In the genomic region with DNA sequence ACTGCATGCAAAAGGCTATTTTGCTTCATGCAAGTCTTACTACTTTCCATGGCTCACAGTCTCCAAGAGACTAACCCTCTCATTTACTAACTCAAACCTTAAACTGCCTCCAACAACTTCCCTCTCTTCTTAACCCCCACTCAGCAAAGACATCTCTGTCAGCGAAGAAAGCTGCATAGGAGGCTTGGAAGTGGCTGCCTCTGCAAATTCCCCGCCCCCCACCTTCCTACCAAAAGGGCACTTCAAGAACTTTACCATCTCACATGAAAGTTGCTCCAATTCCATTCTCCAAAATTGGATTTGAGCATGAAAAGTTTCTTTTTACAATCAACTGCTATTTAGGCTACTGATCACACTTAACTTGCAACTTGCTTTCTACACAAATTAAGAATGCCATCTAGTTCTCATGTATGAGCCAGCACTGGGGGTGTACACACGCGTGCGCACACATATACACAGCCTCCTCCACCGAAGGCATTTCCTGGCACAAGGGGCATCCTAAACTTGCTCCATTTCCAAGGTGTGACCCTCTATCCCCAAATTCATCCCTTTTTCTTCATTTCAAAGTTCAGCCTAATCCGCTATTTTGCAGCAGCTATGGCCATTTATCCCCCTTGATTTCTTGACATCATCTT, we compare ENCODE assay signal across 2 cellular contexts.
TF ChIP-seq lines count a peak whose summit lies in the region.

No MANE protein-coding gene starts in this region.

TF ChIP-seq in SK-N-SH, 30 proteins besides CTCF, POLR2A, EP300 and RAD21 (continued from another document):
- TF ChIP-seq MAX (IDR thresholded peaks at IDR 0.05; ENCODE audit: low read depth) (no peak), POLR2AphosphoS5 (IDR thresholded peaks at IDR 0.05; ENCODE audit: low read depth, low read length) (no peak), FOXJ3 (CRISPR knock-in tag; IDR thresholded peaks at IDR 0.05) (no peak)

TF ChIP-seq in SK-N-SH treated with all-trans-retinoic acid at 6 μM for 48 hours, 23 proteins besides CTCF, POLR2A, EP300 and RAD21 (continued from another document):
- TF ChIP-seq, protein P1, sequence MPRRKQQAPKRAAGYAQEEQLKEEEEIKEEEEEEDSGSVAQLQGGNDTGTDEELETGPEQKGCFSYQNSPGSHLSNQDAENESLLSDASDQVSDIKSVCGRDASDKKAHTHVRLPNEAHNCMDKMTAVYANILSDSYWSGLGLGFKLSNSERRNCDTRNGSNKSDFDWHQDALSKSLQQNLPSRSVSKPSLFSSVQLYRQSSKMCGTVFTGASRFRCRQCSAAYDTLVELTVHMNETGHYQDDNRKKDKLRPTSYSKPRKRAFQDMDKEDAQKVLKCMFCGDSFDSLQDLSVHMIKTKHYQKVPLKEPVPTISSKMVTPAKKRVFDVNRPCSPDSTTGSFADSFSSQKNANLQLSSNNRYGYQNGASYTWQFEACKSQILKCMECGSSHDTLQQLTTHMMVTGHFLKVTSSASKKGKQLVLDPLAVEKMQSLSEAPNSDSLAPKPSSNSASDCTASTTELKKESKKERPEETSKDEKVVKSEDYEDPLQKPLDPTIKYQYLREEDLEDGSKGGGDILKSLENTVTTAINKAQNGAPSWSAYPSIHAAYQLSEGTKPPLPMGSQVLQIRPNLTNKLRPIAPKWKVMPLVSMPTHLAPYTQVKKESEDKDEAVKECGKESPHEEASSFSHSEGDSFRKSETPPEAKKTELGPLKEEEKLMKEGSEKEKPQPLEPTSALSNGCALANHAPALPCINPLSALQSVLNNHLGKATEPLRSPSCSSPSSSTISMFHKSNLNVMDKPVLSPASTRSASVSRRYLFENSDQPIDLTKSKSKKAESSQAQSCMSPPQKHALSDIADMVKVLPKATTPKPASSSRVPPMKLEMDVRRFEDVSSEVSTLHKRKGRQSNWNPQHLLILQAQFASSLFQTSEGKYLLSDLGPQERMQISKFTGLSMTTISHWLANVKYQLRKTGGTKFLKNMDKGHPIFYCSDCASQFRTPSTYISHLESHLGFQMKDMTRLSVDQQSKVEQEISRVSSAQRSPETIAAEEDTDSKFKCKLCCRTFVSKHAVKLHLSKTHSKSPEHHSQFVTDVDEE (CRISPR knock-in tag; IDR thresholded peaks at IDR 0.05), result no peak
- no peak for TF ChIP-seq ISL1 (CRISPR knock-in tag; IDR thresholded peaks at IDR 0.05)
- TF ChIP-seq SNAI2 (CRISPR knock-in tag; IDR thresholded peaks at IDR 0.05), result no peak
- no peak for TF ChIP-seq BACH2 (CRISPR knock-in tag; IDR thresholded peaks at IDR 0.05; ENCODE audit: borderline replicate concordance)
- no peak for TF ChIP-seq GLIS3 (CRISPR knock-in tag; IDR thresholded peaks at IDR 0.05)
- TF ChIP-seq, protein P2, sequence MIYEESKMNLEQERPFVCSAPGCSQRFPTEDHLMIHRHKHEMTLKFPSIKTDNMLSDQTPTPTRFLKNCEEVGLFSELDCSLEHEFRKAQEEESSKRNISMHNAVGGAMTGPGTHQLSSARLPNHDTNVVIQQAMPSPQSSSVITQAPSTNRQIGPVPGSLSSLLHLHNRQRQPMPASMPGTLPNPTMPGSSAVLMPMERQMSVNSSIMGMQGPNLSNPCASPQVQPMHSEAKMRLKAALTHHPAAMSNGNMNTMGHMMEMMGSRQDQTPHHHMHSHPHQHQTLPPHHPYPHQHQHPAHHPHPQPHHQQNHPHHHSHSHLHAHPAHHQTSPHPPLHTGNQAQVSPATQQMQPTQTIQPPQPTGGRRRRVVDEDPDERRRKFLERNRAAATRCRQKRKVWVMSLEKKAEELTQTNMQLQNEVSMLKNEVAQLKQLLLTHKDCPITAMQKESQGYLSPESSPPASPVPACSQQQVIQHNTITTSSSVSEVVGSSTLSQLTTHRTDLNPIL (CRISPR knock-in tag; IDR thresholded peaks at IDR 0.05; ENCODE audit: low read depth), result no peak
- no peak for TF ChIP-seq ZNF70 (CRISPR knock-in tag; IDR thresholded peaks at IDR 0.05)
- no peak for TF ChIP-seq ZC3H10 (CRISPR knock-in tag; IDR thresholded peaks at IDR 0.05)
- TF ChIP-seq ZNF8 (CRISPR knock-in tag; IDR thresholded peaks at IDR 0.05), result no peak
- no peak for TF ChIP-seq CSDC2 (CRISPR knock-in tag; IDR thresholded peaks at IDR 0.05)
